ENCODE assay signal across 1 cellular context in the genomic region with DNA sequence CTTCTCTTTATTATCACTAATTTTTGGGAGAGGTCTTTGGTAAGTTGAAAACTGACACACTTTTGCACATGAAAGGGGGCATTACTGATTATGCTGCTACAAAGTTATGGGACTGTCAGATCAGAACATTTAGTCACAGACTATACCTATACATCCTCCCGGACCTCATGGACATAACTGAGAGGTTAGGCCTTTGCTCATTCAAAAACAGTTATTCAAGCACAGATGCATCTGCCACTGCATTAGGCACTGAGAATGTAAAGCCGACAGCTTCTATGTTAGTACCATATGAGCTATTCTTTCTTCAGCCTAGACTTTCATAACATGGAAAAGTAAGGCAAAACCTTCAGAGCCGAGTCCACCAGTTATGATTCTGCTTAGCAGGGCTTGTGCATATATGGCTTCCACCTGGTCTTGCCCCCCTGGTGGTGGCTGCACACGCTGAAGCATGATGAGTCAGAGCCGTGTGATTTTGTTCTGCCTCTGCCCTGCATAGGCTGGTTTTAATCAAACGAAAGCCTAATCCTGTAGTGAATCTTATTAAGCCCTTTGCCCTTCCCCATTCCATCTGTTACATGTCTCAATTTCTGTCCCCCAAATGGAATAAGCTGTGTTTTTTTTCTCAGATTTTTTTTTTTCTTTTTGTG.
A peak's percentile ranks its signal among the peaks of the same experiment; 100 is the strongest.
TF ChIP-seq lines count a peak whose summit lies in the region.

No MANE protein-coding gene starts in this region.

TF ChIP-seq in SK-N-SH, 30 proteins besides CTCF, POLR2A, EP300 and RAD21 (continued from another document):
- TF ChIP-seq, protein P1, sequence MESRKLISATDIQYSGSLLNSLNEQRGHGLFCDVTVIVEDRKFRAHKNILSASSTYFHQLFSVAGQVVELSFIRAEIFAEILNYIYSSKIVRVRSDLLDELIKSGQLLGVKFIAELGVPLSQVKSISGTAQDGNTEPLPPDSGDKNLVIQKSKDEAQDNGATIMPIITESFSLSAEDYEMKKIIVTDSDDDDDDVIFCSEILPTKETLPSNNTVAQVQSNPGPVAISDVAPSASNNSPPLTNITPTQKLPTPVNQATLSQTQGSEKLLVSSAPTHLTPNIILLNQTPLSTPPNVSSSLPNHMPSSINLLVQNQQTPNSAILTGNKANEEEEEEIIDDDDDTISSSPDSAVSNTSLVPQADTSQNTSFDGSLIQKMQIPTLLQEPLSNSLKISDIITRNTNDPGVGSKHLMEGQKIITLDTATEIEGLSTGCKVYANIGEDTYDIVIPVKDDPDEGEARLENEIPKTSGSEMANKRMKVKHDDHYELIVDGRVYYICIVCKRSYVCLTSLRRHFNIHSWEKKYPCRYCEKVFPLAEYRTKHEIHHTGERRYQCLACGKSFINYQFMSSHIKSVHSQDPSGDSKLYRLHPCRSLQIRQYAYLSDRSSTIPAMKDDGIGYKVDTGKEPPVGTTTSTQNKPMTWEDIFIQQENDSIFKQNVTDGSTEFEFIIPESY (IDR thresholded peaks at IDR 0.05; ENCODE audit: borderline replicate concordance, low read depth) = no peak
- peak; percentile 86; the same call in 1 of the 2 replicates for TF ChIP-seq GATA2 (CRISPR knock-in tag; IDR thresholded peaks at IDR 0.05)
- TF ChIP-seq, protein P2, sequence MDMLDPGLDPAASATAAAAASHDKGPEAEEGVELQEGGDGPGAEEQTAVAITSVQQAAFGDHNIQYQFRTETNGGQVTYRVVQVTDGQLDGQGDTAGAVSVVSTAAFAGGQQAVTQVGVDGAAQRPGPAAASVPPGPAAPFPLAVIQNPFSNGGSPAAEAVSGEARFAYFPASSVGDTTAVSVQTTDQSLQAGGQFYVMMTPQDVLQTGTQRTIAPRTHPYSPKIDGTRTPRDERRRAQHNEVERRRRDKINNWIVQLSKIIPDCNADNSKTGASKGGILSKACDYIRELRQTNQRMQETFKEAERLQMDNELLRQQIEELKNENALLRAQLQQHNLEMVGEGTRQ (IDR thresholded peaks at IDR 0.05; ENCODE audit: borderline replicate concordance, low read depth, low read length) = no peak
- TF ChIP-seq JUND (IDR thresholded peaks at IDR 0.05) = peak; percentile 81
- TF ChIP-seq RFX5 (IDR thresholded peaks at IDR 0.05; ENCODE audit: low read length) = no peak
- TF ChIP-seq MXI1 (IDR thresholded peaks at IDR 0.05; ENCODE audit: low read depth, low read length) = peak; percentile 72
- TF ChIP-seq GABPA (IDR thresholded peaks at IDR 0.05; ENCODE audit: low read depth) = no peak
- peak; percentile 80 for TF ChIP-seq RCOR1 (IDR thresholded peaks at IDR 0.05; ENCODE audit: low read length)
- TF ChIP-seq, protein P3, sequence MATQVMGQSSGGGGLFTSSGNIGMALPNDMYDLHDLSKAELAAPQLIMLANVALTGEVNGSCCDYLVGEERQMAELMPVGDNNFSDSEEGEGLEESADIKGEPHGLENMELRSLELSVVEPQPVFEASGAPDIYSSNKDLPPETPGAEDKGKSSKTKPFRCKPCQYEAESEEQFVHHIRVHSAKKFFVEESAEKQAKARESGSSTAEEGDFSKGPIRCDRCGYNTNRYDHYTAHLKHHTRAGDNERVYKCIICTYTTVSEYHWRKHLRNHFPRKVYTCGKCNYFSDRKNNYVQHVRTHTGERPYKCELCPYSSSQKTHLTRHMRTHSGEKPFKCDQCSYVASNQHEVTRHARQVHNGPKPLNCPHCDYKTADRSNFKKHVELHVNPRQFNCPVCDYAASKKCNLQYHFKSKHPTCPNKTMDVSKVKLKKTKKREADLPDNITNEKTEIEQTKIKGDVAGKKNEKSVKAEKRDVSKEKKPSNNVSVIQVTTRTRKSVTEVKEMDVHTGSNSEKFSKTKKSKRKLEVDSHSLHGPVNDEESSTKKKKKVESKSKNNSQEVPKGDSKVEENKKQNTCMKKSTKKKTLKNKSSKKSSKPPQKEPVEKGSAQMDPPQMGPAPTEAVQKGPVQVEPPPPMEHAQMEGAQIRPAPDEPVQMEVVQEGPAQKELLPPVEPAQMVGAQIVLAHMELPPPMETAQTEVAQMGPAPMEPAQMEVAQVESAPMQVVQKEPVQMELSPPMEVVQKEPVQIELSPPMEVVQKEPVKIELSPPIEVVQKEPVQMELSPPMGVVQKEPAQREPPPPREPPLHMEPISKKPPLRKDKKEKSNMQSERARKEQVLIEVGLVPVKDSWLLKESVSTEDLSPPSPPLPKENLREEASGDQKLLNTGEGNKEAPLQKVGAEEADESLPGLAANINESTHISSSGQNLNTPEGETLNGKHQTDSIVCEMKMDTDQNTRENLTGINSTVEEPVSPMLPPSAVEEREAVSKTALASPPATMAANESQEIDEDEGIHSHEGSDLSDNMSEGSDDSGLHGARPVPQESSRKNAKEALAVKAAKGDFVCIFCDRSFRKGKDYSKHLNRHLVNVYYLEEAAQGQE (IDR thresholded peaks at IDR 0.05; ENCODE audit: low read depth, low read length) = no peak
- no peak for TF ChIP-seq FOXM1 (IDR thresholded peaks at IDR 0.05; ENCODE audit: low read depth)
- TF ChIP-seq NRF1 (IDR thresholded peaks at IDR 0.05; ENCODE audit: low read depth, low read length) = no peak
- no peak for TF ChIP-seq ELF1 (IDR thresholded peaks at IDR 0.05)
- TF ChIP-seq TAF1 (IDR thresholded peaks at IDR 0.05; ENCODE audit: borderline replicate concordance, low read depth, low read length) = no peak
